Comparison of ENCODE assay signal across 24 cellular contexts in the genomic region with DNA sequence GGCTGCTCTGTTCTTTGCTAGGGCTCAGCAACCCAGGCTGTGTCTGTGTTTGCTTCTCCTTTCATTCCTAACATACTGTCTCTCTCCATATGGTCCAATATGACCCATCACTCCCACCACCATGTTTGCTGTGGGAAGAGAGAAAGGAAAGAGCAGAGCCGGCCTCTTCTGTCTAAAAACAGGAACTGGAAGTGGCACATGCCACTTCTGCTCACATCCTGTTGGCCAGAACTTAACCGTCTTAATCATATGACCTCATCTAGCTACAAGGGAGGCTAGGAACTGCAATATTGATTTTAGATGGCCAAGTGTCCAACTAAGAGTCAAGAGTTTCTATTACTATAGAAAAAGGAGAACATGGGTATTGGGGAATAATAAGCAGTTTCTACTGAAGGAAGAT.
"Had no signal": no experiment of that assay in that cellular context is flagged by ENCODE, and none has a peak within 500 bp of the region (broad histone marks: within the 10 kb centered on the region; RNA-seq: fewer than 3 reads in every experiment).

No MANE protein-coding gene starts in this region.

- H3K4me1 ChIP-seq: breast epithelium, esophagus muscularis mucosa, left lung, sigmoid colon, transverse colon had no signal

- H3K9me3 ChIP-seq: breast epithelium, esophagus muscularis mucosa, sigmoid colon, transverse colon had no signal

- H3K9me3 Mint-ChIP-seq: activated B cell treated with CpG ODN at 0.5 μM for 24 hours; activated naive CD8-positive, alpha-beta T cell treated with anti-CD3 and anti-CD28 coated beads, Interleukin-2, amount 10 ng/mL, durations not matched to agents 7 days and 5 days had no signal

- H3K27ac ChIP-seq: breast epithelium, coronary artery, esophagus muscularis mucosa, left lung, sigmoid colon, transverse colon had no signal

- ATAC-seq: activated CD4-positive, alpha-beta T cell treated with anti-CD3 and anti-CD28 coated beads for 36 hours; left lung; natural killer cell had no signal

- H3K27ac Mint-ChIP-seq: activated B cell treated with CpG ODN at 0.5 μM for 24 hours; activated CD4-positive, alpha-beta T cell treated with anti-CD3 and anti-CD28 coated beads for 36 hours; activated naive CD8-positive, alpha-beta T cell treated with anti-CD3 and anti-CD28 coated beads, Interleukin-2, amount 10 ng/mL, durations not matched to agents 7 days and 5 days; natural killer cell; progenitor cell of endocrine pancreas; stimulated activated naive B cell treated with anti-CD40 and anti-IgM and Interleukin-4, amounts not matched to agents 10 μg/mL and 1 μg/mL and 100 μg/mL, for 72 hours had no signal

- H3K36me3 ChIP-seq: breast epithelium, esophagus muscularis mucosa, left lung, sigmoid colon, transverse colon had no signal

- DNase-seq: activated B cell treated with CpG ODN at 0.5 μM for 24 hours; activated CD4-positive, alpha-beta T cell treated with anti-CD3 and anti-CD28 coated beads for 36 hours; activated CD4-positive, alpha-beta T cell treated with anti-CD3 and anti-CD28 coated beads, Interleukin-2, amount 50 U/mL, for 48 hours; activated CD8-positive, alpha-beta memory T cell treated with anti-CD3 and anti-CD28 coated beads, Interleukin-2, amount 50 U/mL, for 48 hours; activated naive CD4-positive, alpha-beta T cell treated with Interleukin-2 at 50 U/mL for 16 hours; activated naive CD8-positive, alpha-beta T cell treated with anti-CD3 and anti-CD28 coated beads, Interleukin-2, amount 10 ng/mL, durations not matched to agents 7 days and 5 days; activated T-cell treated with anti-CD3 and anti-CD28 coated beads, Interleukin-2, amount 50 U/mL, for 48 hours; amniotic stem cell; hippocampal formation; kidney glomerular epithelial cell; left lung; midbrain; natural killer cell; retina; sigmoid colon; stimulated activated CD4-positive, alpha-beta T cell treated with anti-CD3 and anti-CD28 coated beads, Interleukin-2, amount 100 ng/mL, for 48 hours; stimulated activated CD8-positive, alpha-beta memory T cell treated with anti-CD3 and anti-CD28 coated beads, Interleukin-4, amount 100 ng/mL, for 48 hours; stimulated activated naive B cell treated with anti-CD40 and anti-IgM and Interleukin-4, amounts not matched to agents 10 μg/mL and 1 μg/mL and 100 μg/mL, for 72 hours; transverse colon had no signal

- H3K36me3 Mint-ChIP-seq: activated naive CD8-positive, alpha-beta T cell treated with anti-CD3 and anti-CD28 coated beads, Interleukin-2, amount 10 ng/mL, durations not matched to agents 7 days and 5 days; natural killer cell; stimulated activated naive B cell treated with anti-CD40 and anti-IgM and Interleukin-4, amounts not matched to agents 10 μg/mL and 1 μg/mL and 100 μg/mL, for 72 hours had no signal

- H3K27me3 ChIP-seq: breast epithelium, transverse colon had no signal

- H3K4me1 Mint-ChIP-seq: activated B cell treated with CpG ODN at 0.5 μM for 24 hours; activated CD4-positive, alpha-beta T cell treated with anti-CD3 and anti-CD28 coated beads for 36 hours; activated naive CD8-positive, alpha-beta T cell treated with anti-CD3 and anti-CD28 coated beads, Interleukin-2, amount 10 ng/mL, durations not matched to agents 7 days and 5 days; natural killer cell; stimulated activated naive B cell treated with anti-CD40 and anti-IgM and Interleukin-4, amounts not matched to agents 10 μg/mL and 1 μg/mL and 100 μg/mL, for 72 hours had no signal

- H3K4me3 ChIP-seq: breast epithelium, coronary artery, esophagus muscularis mucosa, left lung, lung, sigmoid colon, transverse colon had no signal

- H3K4me3 Mint-ChIP-seq: activated B cell treated with CpG ODN at 0.5 μM for 24 hours; activated CD4-positive, alpha-beta T cell treated with anti-CD3 and anti-CD28 coated beads for 36 hours; activated naive CD8-positive, alpha-beta T cell treated with anti-CD3 and anti-CD28 coated beads, Interleukin-2, amount 10 ng/mL, durations not matched to agents 7 days and 5 days; natural killer cell; stimulated activated naive B cell treated with anti-CD40 and anti-IgM and Interleukin-4, amounts not matched to agents 10 μg/mL and 1 μg/mL and 100 μg/mL, for 72 hours had no signal
